ENCODE assay signal across 17 cellular contexts in genomic region chr7:154861589-154861988, GRCh38.
DNase-seq lines count a peak whose midpoint lies in the region; ATAC-seq, FAIRE-seq and TF ChIP-seq lines count a peak whose summit lies in the region.
"Had no signal": no experiment of that assay in that cellular context is flagged by ENCODE, and none has a peak within 500 bp of the region (broad histone marks: within the 10 kb centered on the region; RNA-seq: fewer than 3 reads in every experiment).

No MANE protein-coding gene starts in this region.

- no peak for TF ChIP-seq CTCF in GM12865 (IDR thresholded peaks at IDR 0.05; ENCODE audit: insufficient read depth, low read depth, low read length, missing control alignments)
- no peak for TF ChIP-seq CTCF in GM12878 (IDR thresholded peaks at IDR 0.05 in 2 of 3, conservative IDR thresholded peaks at IDR 0.05 in 1 of 3; ENCODE audit: control insufficient read depth in 2 of 3, extremely low read depth in 1 of 3, insufficient read depth in 1 of 3, low read depth in 3 of 3, low read length in 3 of 3)
- no peak for TF ChIP-seq CTCF in mesothelial cell of epicardium (IDR thresholded peaks at IDR 0.05; ENCODE audit: unreplicated experiment)
- no peak for TF ChIP-seq CTCF in A673 (conservative IDR thresholded peaks at IDR 0.05; ENCODE audit: low read depth, low read length)

- H3K27ac Mint-ChIP-seq in mesothelial cell of epicardium = no peak overlapping the region
- H3K27ac Mint-ChIP-seq: CD4-positive, alpha-beta memory T cell; GM23338; H9 had no signal

- CTCF ChIA-PET in GM12878 (lab: Yijun Ruan, JAX) (interaction anchor here (1.4 kb wide), 1 partner anchor 25 kb away, joined by 3 read pairs; no protein-coding TSS in a partner anchor), A673 (lab: Charles Lee) (no interaction called here)

- no peak overlapping the region for H3K9ac ChIP-seq in GM12878 (ENCODE audit: control insufficient read depth, insufficient read depth, low read length)

- in situ Hi-C loops in GM12878 (cut with MboI) = no loop called here

- no peak overlapping the region for H3K4me2 ChIP-seq in GM12878 (ENCODE audit: control insufficient read depth, insufficient read depth)
- H3K4me2 ChIP-seq: A549, GM23338 had no signal

- H3K36me3 ChIP-seq in GM12878 (ENCODE audit: control insufficient read depth in 2 of 2, insufficient read depth in 2 of 2, low read length in 1 of 2) = no peaks in the 10 kb centered on the region
- no peaks in the 10 kb centered on the region for H3K36me3 ChIP-seq in A673 (ENCODE audit: insufficient read depth, low read length, poor library complexity, severe bottlenecking)

- WGBS in GM12878 (ENCODE audit: insufficient coverage, insufficient replicate concordance, low lambda C conversion rate, missing lambda C conversion rate) = 9% methylated on average over 5 of the region's 5 CpGs

- no peaks in the 10 kb centered on the region for H3K27me3 ChIP-seq in GM12878 (replicated peaks in 1 of 2; ENCODE audit: control insufficient read depth in 2 of 2, insufficient read depth in 2 of 2, low read length in 1 of 2)
- H3K27me3 ChIP-seq in A673 (replicated peaks; ENCODE audit: insufficient read depth, low read depth, low read length, poor library complexity) = peaks cover 72% of the 10 kb centered on the region

- no peak overlapping the region for H3K4me3 ChIP-seq in GM12865 (ENCODE audit: low read depth, low read length)
- H3K4me3 ChIP-seq in GM12878 = no peak overlapping the region
- H3K4me3 ChIP-seq in A673 (ENCODE audit: low read depth, low read length, poor library complexity, severe bottlenecking) = no peak overlapping the region
- H3K4me3 ChIP-seq: A549, GM23338 had no signal

- TF ChIP-seq RAD21 in GM12878 (IDR thresholded peaks at IDR 0.05; ENCODE audit: insufficient read depth, low read depth, low read length) = no peak

- no peak overlapping the region for H3K4me3 Mint-ChIP-seq in mesothelial cell of epicardium
- H3K4me3 Mint-ChIP-seq: CD4-positive, alpha-beta memory T cell; GM23338; H9 had no signal

- SMC1A ChIA-PET in GM12878 (lab: Charles Lee; ENCODE audit: uncharacterized antibody, unreplicated experiment) = interaction anchor here (0.8 to 2.0 kb wide), 3 partner anchors 11 to 133 kb away, joined by 3 to 7 read pairs (median 3); no protein-coding TSS in a partner anchor

- ATAC-seq in GM18907 (IDR thresholded peaks at IDR 0.05; ENCODE audit: unreplicated experiment) = peak; percentile 43
- ATAC-seq in HG03565 (IDR thresholded peaks at IDR 0.05; ENCODE audit: unreplicated experiment) = peak; percentile 41
- ATAC-seq in GM12878 = peak; percentile 53
- ATAC-seq in GM21786 (IDR thresholded peaks at IDR 0.05; ENCODE audit: unreplicated experiment) = no peak
- ATAC-seq: A549, GM23338, HCT116 had no signal

- peaks cover under 1% of the 10 kb centered on the region for H3K4me1 ChIP-seq in GM12878 (ENCODE audit: control insufficient read depth, insufficient read depth, low read length)
- no peaks in the 10 kb centered on the region for H3K4me1 ChIP-seq in A673 (ENCODE audit: insufficient read depth, low read length, poor library complexity, severe bottlenecking)
- H3K4me1 ChIP-seq: A549 had no signal

- DNase-seq in GM12865 (ENCODE audit: low read depth) (peak; percentile 57), GM12878 (ENCODE audit: low read depth, low spot score) (no peak), mesothelial cell of epicardium (ENCODE audit: low spot score in 2 of 2, unreplicated experiment in 2 of 2) (no peak), A673 (ENCODE audit: low spot score) (no peak)
- DNase-seq: 8988T; Calu3; CD4-positive, alpha-beta memory T cell; COR-L47; DMS53; GF-D8; H9 had no signal

- no peak for FAIRE-seq in GM12878 (lab: Jason Lieb, UNC)
- FAIRE-seq: A549 had no signal

- no peak for TF ChIP-seq POLR2A in GM12878 (IDR thresholded peaks at IDR 0.05; ENCODE audit: low read depth, low read length)

- no peaks in the 10 kb centered on the region for H4K20me1 ChIP-seq in GM12878 (ENCODE audit: control insufficient read depth, insufficient read depth)

- H3K4me1 Mint-ChIP-seq in mesothelial cell of epicardium = no peaks in the 10 kb centered on the region
- H3K4me1 Mint-ChIP-seq: CD4-positive, alpha-beta memory T cell; GM23338 had no signal

- no peaks in the 10 kb centered on the region for H3K79me2 ChIP-seq in GM12878 (ENCODE audit: control insufficient read depth, insufficient read depth, low read length)

- intact Hi-C loops in GM12878 (cut with micrococcal nuclease; ENCODE audit: unreplicated experiment) = loop anchor here (1.0 to 10.0 kb wide), 2 partner anchors 24 to 433 kb away; partner anchors contain the start of gene INSIG1
- intact Hi-C loops in A673 (cut with micrococcal nuclease; ENCODE audit: unreplicated experiment) = no loop called here

- no peak overlapping the region for H3K27ac ChIP-seq in GM12878 (ENCODE audit: control insufficient read depth, insufficient read depth)
- no peak overlapping the region for H3K27ac ChIP-seq in A673 (ENCODE audit: low read depth, low read length, poor library complexity, severe bottlenecking)
- H3K27ac ChIP-seq: A549 had no signal

- BruUV-seq in GM12878 (replicated peaks; lab: Mats Ljungman, UMichigan) (no TSS peak), A673 (replicated peaks; lab: Mats Ljungman, UMichigan) (no TSS peak)

- RAD21 ChIA-PET in GM12878 (lab: Charles Lee; ENCODE audit: unreplicated experiment) = interaction anchor here (0.9 kb wide), 1 partner anchor 24 kb away, joined by 3 read pairs; no protein-coding TSS in a partner anchor

- H3K9me3 ChIP-seq in GM12878 (replicated peaks; ENCODE audit: control insufficient read depth, insufficient read depth, low read length) = no peaks in the 10 kb centered on the region; the same call in 2 of the 3 replicates
- H3K9me3 ChIP-seq in A673 (ENCODE audit: low read depth, low read length, poor library complexity, severe bottlenecking) = no peaks in the 10 kb centered on the region
- H3K9me3 ChIP-seq: A549 had no signal

- peaks cover 27% of the 10 kb centered on the region for H3K27me3 Mint-ChIP-seq in mesothelial cell of epicardium (ENCODE audit: low read depth)

- H2AFZ ChIP-seq in GM12878 (ENCODE audit: control insufficient read depth, low read depth, low read length) = no peak overlapping the region
- H2AFZ ChIP-seq: GM23338 had no signal

- H3K9me3 Mint-ChIP-seq in mesothelial cell of epicardium = no peaks in the 10 kb centered on the region
- H3K9me3 Mint-ChIP-seq: CD4-positive, alpha-beta memory T cell; GM23338 had no signal

- H3K36me3 Mint-ChIP-seq in mesothelial cell of epicardium = no peaks in the 10 kb centered on the region
- H3K36me3 Mint-ChIP-seq: CD4-positive, alpha-beta memory T cell had no signal

- peak in 1 of 2 experiments; percentile 63; a peak in 1 of 4 replicates for TF ChIP-seq EP300 in GM12878 (IDR thresholded peaks at IDR 0.05; ENCODE audit: borderline replicate concordance in 1 of 2, control insufficient read depth in 1 of 2, low read depth in 2 of 2, low read length in 2 of 2)

- POLR2A ChIA-PET in GM12878 (lab: Charles Lee) = no interaction called here
- POLR2A ChIA-PET in A673 (lab: Charles Lee; ENCODE audit: low non-redundant PET) = no interaction called here

TF ChIP-seq in GM12878, 131 proteins besides CTCF, POLR2A, EP300 and RAD21 (continues in another document):
- no peak for TF ChIP-seq PAX5 (IDR thresholded peaks at IDR 0.05; ENCODE audit: borderline replicate concordance, low read depth, low read length)
- no peak for TF ChIP-seq KDM1A (IDR thresholded peaks at IDR 0.05; ENCODE audit: borderline replicate concordance)
- no peak for TF ChIP-seq SPI1 (IDR thresholded peaks at IDR 0.05; ENCODE audit: borderline replicate concordance, insufficient read depth, low read depth, low read length)
- TF ChIP-seq NFYA (IDR thresholded peaks at IDR 0.05; ENCODE audit: borderline replicate concordance, low read depth, low read length) = no peak
- TF ChIP-seq ATF2 (IDR thresholded peaks at IDR 0.05; ENCODE audit: low read length) = 0 out of 2 replicates have a peak, but pooled peaks have one; percentile 25
- no peak for TF ChIP-seq NRF1 (conservative IDR thresholded peaks at IDR 0.05; ENCODE audit: low read depth, low read length)
- peak; percentile 69 for TF ChIP-seq JUNB (IDR thresholded peaks at IDR 0.05)
- peak; percentile 86 for TF ChIP-seq BHLHE40 (IDR thresholded peaks at IDR 0.05; ENCODE audit: borderline replicate concordance in 1 of 2, low read depth in 2 of 2, low read length in 1 of 2)
- TF ChIP-seq IRF4 (IDR thresholded peaks at IDR 0.05; ENCODE audit: low read depth, low read length) = peak; percentile 56; the same call in 1 of the 2 replicates
- no peak for TF ChIP-seq SUZ12 (IDR thresholded peaks at IDR 0.05; ENCODE audit: unreplicated experiment)
- TF ChIP-seq NFIC (IDR thresholded peaks at IDR 0.05; ENCODE audit: low read depth, low read length) = peak; percentile 44; the same call in 1 of the 2 replicates
- 0 out of 2 replicates have a peak, but pooled peaks have one; percentile 25 for TF ChIP-seq DPF2 (IDR thresholded peaks at IDR 0.05)
- TF ChIP-seq RUNX3 (IDR thresholded peaks at IDR 0.05; ENCODE audit: low read length) = peak; percentile 70
- peak; percentile 49; the same call in 1 of the 2 replicates for TF ChIP-seq RELB (IDR thresholded peaks at IDR 0.05; ENCODE audit: low read depth)
- TF ChIP-seq IKZF2 (IDR thresholded peaks at IDR 0.05) = peak; percentile 79 to 89
